10 cellular contexts compared by ENCODE assay signal in genomic region chr7:124171068-124171467, GRCh38.
DNase-seq lines count a peak whose midpoint lies in the region; ATAC-seq and TF ChIP-seq lines count a peak whose summit lies in the region.
"Had no signal": no experiment of that assay in that cellular context is flagged by ENCODE, and none has a peak within 500 bp of the region (broad histone marks: within the 10 kb centered on the region; RNA-seq: fewer than 3 reads in every experiment).

No MANE protein-coding gene starts in this region.

- ATAC-seq in GM21447 (IDR thresholded peaks at IDR 0.05; ENCODE audit: unreplicated experiment): no peak
- ATAC-seq in stimulated activated memory B cell treated with anti-CD40 and anti-IgM and Interleukin-4, amounts not matched to agents 10 μg/mL and 1 μg/mL and 100 μg/mL, for 72 hours: no peak
- ATAC-seq in GM18498 (IDR thresholded peaks at IDR 0.05; ENCODE audit: unreplicated experiment): no peak

- H3K4me3 Mint-ChIP-seq in stimulated activated memory B cell treated with anti-CD40 and anti-IgM and Interleukin-4, amounts not matched to agents 10 μg/mL and 1 μg/mL and 100 μg/mL, for 72 hours: no peak overlapping the region
- H3K4me3 Mint-ChIP-seq: activated naive CD8-positive, alpha-beta T cell treated with anti-CD3 and anti-CD28 coated beads, Interleukin-2, amount 10 ng/mL, durations not matched to agents 7 days and 5 days had no signal

- no peaks in the 10 kb centered on the region for H3K27me3 Mint-ChIP-seq in stimulated activated memory B cell treated with anti-CD40 and anti-IgM and Interleukin-4, amounts not matched to agents 10 μg/mL and 1 μg/mL and 100 μg/mL, for 72 hours
- H3K27me3 Mint-ChIP-seq: activated naive CD8-positive, alpha-beta T cell treated with anti-CD3 and anti-CD28 coated beads, Interleukin-2, amount 10 ng/mL, durations not matched to agents 7 days and 5 days had no signal

- H3K4me1 Mint-ChIP-seq in stimulated activated memory B cell treated with anti-CD40 and anti-IgM and Interleukin-4, amounts not matched to agents 10 μg/mL and 1 μg/mL and 100 μg/mL, for 72 hours: no peaks in the 10 kb centered on the region
- H3K4me1 Mint-ChIP-seq: activated naive CD8-positive, alpha-beta T cell treated with anti-CD3 and anti-CD28 coated beads, Interleukin-2, amount 10 ng/mL, durations not matched to agents 7 days and 5 days had no signal

- peaks cover 4% of the 10 kb centered on the region for H3K9me3 Mint-ChIP-seq in stimulated activated memory B cell treated with anti-CD40 and anti-IgM and Interleukin-4, amounts not matched to agents 10 μg/mL and 1 μg/mL and 100 μg/mL, for 72 hours

- TF ChIP-seq CTCF in LNCAP (IDR thresholded peaks at IDR 0.05): peak; percentile 72

- no peak overlapping the region for H3K27ac Mint-ChIP-seq in stimulated activated memory B cell treated with anti-CD40 and anti-IgM and Interleukin-4, amounts not matched to agents 10 μg/mL and 1 μg/mL and 100 μg/mL, for 72 hours
- H3K27ac Mint-ChIP-seq: activated naive CD8-positive, alpha-beta T cell treated with anti-CD3 and anti-CD28 coated beads, Interleukin-2, amount 10 ng/mL, durations not matched to agents 7 days and 5 days had no signal

- H3K36me3 Mint-ChIP-seq in stimulated activated memory B cell treated with anti-CD40 and anti-IgM and Interleukin-4, amounts not matched to agents 10 μg/mL and 1 μg/mL and 100 μg/mL, for 72 hours: no peaks in the 10 kb centered on the region
- H3K36me3 Mint-ChIP-seq: activated naive CD8-positive, alpha-beta T cell treated with anti-CD3 and anti-CD28 coated beads, Interleukin-2, amount 10 ng/mL, durations not matched to agents 7 days and 5 days had no signal

- DNase-seq in DMS53 treated with DMSO at 0.1 percent for 48 hours (lab: John Stamatoyannopoulos, UW; ENCODE audit: unreplicated experiment) (peak; percentile 17), astrocyte of the hippocampus (ENCODE audit: low read depth, low spot score) (peak; percentile 51), medulla oblongata (ENCODE audit: extremely low spot score) (peak; percentile 77), DMS79 treated with DMSO at 0.1 percent for 48 hours (lab: John Stamatoyannopoulos, UW) (no peak)
- DNase-seq: activated naive CD8-positive, alpha-beta T cell treated with anti-CD3 and anti-CD28 coated beads, Interleukin-2, amount 10 ng/mL, durations not matched to agents 7 days and 5 days; NCI-H226 had no signal
